18 cellular contexts compared by ENCODE assay signal in genomic region chr3:129662230-129662629, GRCh38. TPM values are rescaled to one million over a fixed set of nuclear protein-coding genes. Genes with fewer than 3 reads are reported as not detected.
DNase-seq lines count a peak whose midpoint lies in the region; ATAC-seq, FAIRE-seq and TF ChIP-seq lines count a peak whose summit lies in the region.
"Had no signal": no experiment of that assay in that cellular context is flagged by ENCODE, and none has a peak within 500 bp of the region (broad histone marks: within the 10 kb centered on the region; RNA-seq: fewer than 3 reads in every experiment).

No MANE protein-coding gene starts in this region.

- H3K4me1 ChIP-seq in Caco-2: peaks cover 78% of the 10 kb centered on the region
- H3K4me1 ChIP-seq in Karpas-422 (ENCODE audit: low read length): peaks cover 84% of the 10 kb centered on the region
- peaks cover 4 to 14% (median 6%) of the 10 kb centered on the region in 3 donors for H3K4me1 ChIP-seq in pancreas

- no peak for DNase-seq in Caco-2
- DNase-seq in Karpas-422: no peak
- DNase-seq in epithelial cell of esophagus (ENCODE audit: low read depth): peak; percentile 19
- DNase-seq in pancreas: no peak
- DNase-seq in NCI-H1930 (lab: John Stamatoyannopoulos, UW): no peak
- no peak for DNase-seq in NCI-H69 (lab: John Stamatoyannopoulos, UW)
- no peak for DNase-seq in NCI-H510A treated with DMSO at 0.1 percent for 48 hours (lab: John Stamatoyannopoulos, UW)
- DNase-seq: activated CD4-positive, alpha-beta T cell treated with anti-CD3 and anti-CD28 coated beads, Interleukin-2, amount 50 U/mL, for 1 hour; activated T-cell treated with anti-CD3 and anti-CD28 coated beads, Interleukin-2, amount 50 U/mL, for 4 hours; adrenal gland; C1 segment of cervical spinal cord; H9; naive thymus-derived CD4-positive, alpha-beta T cell; NCI-H2171; NK-92 treated with Interleukin-12 subunit alpha and Interleukin-12 subunit beta, amount 100 ng/mL, for 24 hours; SIG-M5 had no signal

- H3K9me3 ChIP-seq in Caco-2 (no peaks in the 10 kb centered on the region), Karpas-422 (ENCODE audit: low read length) (no peaks in the 10 kb centered on the region), pancreas (no peaks in the 10 kb centered on the region)
- H3K9me3 ChIP-seq: adrenal gland, esophagus muscularis mucosa had no signal

- H3K4me2 ChIP-seq in Karpas-422 (ENCODE audit: low read depth, low read length, poor library complexity, severe bottlenecking): peak overlapping the region; percentile 17

- peaks cover 40% of the 10 kb centered on the region for H3K4me1 Mint-ChIP-seq in Caco-2 (ENCODE audit: low read depth, unreplicated experiment)

- no peaks in the 10 kb centered on the region for H3K27me3 Mint-ChIP-seq in Caco-2 (ENCODE audit: insufficient read depth, unreplicated experiment)
- H3K27me3 Mint-ChIP-seq: naive thymus-derived CD4-positive, alpha-beta T cell had no signal

- H3K36me3 ChIP-seq in Caco-2 (ENCODE audit: control insufficient read depth, insufficient read depth, low read length) (no peaks in the 10 kb centered on the region), Karpas-422 (ENCODE audit: insufficient read depth, low read length) (no peaks in the 10 kb centered on the region), pancreas (no peaks in the 10 kb centered on the region)
- H3K36me3 ChIP-seq: adrenal gland, esophagus muscularis mucosa had no signal

- H3K9ac ChIP-seq in Karpas-422 (ENCODE audit: low read length): no peak overlapping the region

- no peaks in the 10 kb centered on the region for H4K20me1 ChIP-seq in Karpas-422 (ENCODE audit: insufficient read depth, low read depth, low read length)

- H3K9me2 ChIP-seq in Karpas-422 (replicated peaks; ENCODE audit: insufficient read depth, low read length): no peaks in the 10 kb centered on the region

- intact Hi-C loops in Caco-2 (cut with micrococcal nuclease; ENCODE audit: unreplicated experiment): loop anchor here (2.0 kb wide), 1 partner anchor 17 kb away; no protein-coding TSS in a partner anchor
- intact Hi-C loops in pancreas (cut with DNase I): no loop called here

- H3K27ac ChIP-seq in Karpas-422 (ENCODE audit: low read length) (peak overlapping the region; percentile 62), pancreas (peak overlapping the region in 2 of 4 donors; percentile 45 to 64)
- H3K27ac ChIP-seq: adrenal gland, coronary artery, esophagus muscularis mucosa had no signal

- no peak overlapping the region for H3K4me3 Mint-ChIP-seq in Caco-2 (ENCODE audit: unreplicated experiment)
- H3K4me3 Mint-ChIP-seq: activated T-cell treated with anti-CD3 and anti-CD28 coated beads, Interleukin-2, amount 50 U/mL, for 4 hours; H9; naive thymus-derived CD4-positive, alpha-beta T cell had no signal

- no peak overlapping the region for H3K4me3 ChIP-seq in Caco-2 (ENCODE audit: low read depth, low read length)
- no peak overlapping the region for H3K4me3 ChIP-seq in Karpas-422 (ENCODE audit: low read length)
- no peak overlapping the region for H3K4me3 ChIP-seq in epithelial cell of esophagus (ENCODE audit: low read length)
- H3K4me3 ChIP-seq in pancreas: no peak overlapping the region
- H3K4me3 ChIP-seq: adrenal gland, coronary artery, esophagus muscularis mucosa had no signal

- WGBS in pancreas, 2 donors: 72 to 77% methylated on average over 4 of the region's 4 CpGs

- no peak for FAIRE-seq in pancreas (lab: Jason Lieb, UNC)

- no peak for TF ChIP-seq CTCF in Caco-2 (IDR thresholded peaks at IDR 0.05; ENCODE audit: insufficient read depth in 1 of 2, low read depth in 1 of 2, low read length in 1 of 2, severe bottlenecking in 1 of 2, unreplicated experiment in 1 of 2)
- no peak for TF ChIP-seq CTCF in epithelial cell of esophagus (IDR thresholded peaks at IDR 0.05; ENCODE audit: insufficient read depth, low read depth, low read length, missing control alignments)
- TF ChIP-seq CTCF in pancreas (IDR thresholded peaks at IDR 0.05): no peak

- no peaks in the 10 kb centered on the region for H3K27me3 ChIP-seq in Caco-2 (replicated peaks; ENCODE audit: control insufficient read depth, insufficient read depth, low read length)
- H3K27me3 ChIP-seq in Karpas-422 (ENCODE audit: low read length): no peaks in the 10 kb centered on the region
- H3K27me3 ChIP-seq in pancreas: no peaks in the 10 kb centered on the region
- H3K27me3 ChIP-seq: adrenal gland, esophagus muscularis mucosa had no signal

- peaks cover 80% of the 10 kb centered on the region for H3K79me2 ChIP-seq in Karpas-422 (ENCODE audit: low read length)

- H3K36me3 Mint-ChIP-seq in Caco-2 (ENCODE audit: insufficient read depth, unreplicated experiment): peaks cover 7% of the 10 kb centered on the region

- BruUV-seq in Caco-2 (replicated peaks; lab: Mats Ljungman, UMichigan): no TSS peak

- peak in 3 of 4 donors; percentile 43 to 51 (median 48) for ATAC-seq in pancreas
- ATAC-seq: naive thymus-derived CD4-positive, alpha-beta T cell had no signal

- peak overlapping the region; percentile 98 for H3K27ac Mint-ChIP-seq in Caco-2 (ENCODE audit: unreplicated experiment)

- POLR2A ChIA-PET in Caco-2 (lab: Charles Lee): interaction anchor here (0.7 kb wide), 1 partner anchor 148 kb away, joined by 4 read pairs; no protein-coding TSS in a partner anchor

- no peaks in the 10 kb centered on the region for H3K9me3 Mint-ChIP-seq in Caco-2 (ENCODE audit: unreplicated experiment)
- H3K9me3 Mint-ChIP-seq: activated T-cell treated with anti-CD3 and anti-CD28 coated beads, Interleukin-2, amount 50 U/mL, for 4 hours; H9; naive thymus-derived CD4-positive, alpha-beta T cell had no signal

- CTCF ChIA-PET in Caco-2 (lab: Charles Lee): interaction anchor here (0.5 to 1.7 kb wide), 2 partner anchors 12 to 692 kb away, joined by 3 to 5 read pairs; no protein-coding TSS in a partner anchor

- H2AFZ ChIP-seq in Karpas-422 (ENCODE audit: low read length): no peak overlapping the region

RNA-seq across cellular contexts. Expression of gene PLXND1, which starts 55.8 kb away (rescaled TPM):
- total RNA-seq in Caco-2 (2022): 26.3 and 33.0 TPM in 2 replicates
- total RNA-seq in Karpas-422 (2014; rRNA removed; shearing (Covaris generic); ENCODE audit: low replicate concordance): 0.52 TPM in 1 of 2 replicates, not detected in the other
- total RNA-seq in pancreas: 10 to 100 TPM; 15.5 to 48.5 (median 21.7) TPM
- polyA plus RNA-seq in pancreas: 10 to 100 TPM; 52.5 to 66.2 TPM

Comparison
In these comparisons a context has a peak if more than half of its experiments do, and no peak if none do; other contexts are left out.
1. RNA of gene PLXND1, which starts 55.8 kb away (total RNA-seq): 26.3 to 33.0 TPM in Caco-2 and 15.5 to 48.5 TPM in pancreas; 0.52 TPM in Karpas-422; every median in the first group is over 10 times any median in the second.